26 cellular contexts compared by ENCODE assay signal in genomic region chr22:25143161-25144076, GRCh38. TPM values are rescaled to one million over a fixed set of nuclear protein-coding genes. Genes with fewer than 3 reads are reported as not detected.
A peak's percentile ranks its signal among the peaks of the same experiment; 100 is the strongest.
DNase-seq lines count a peak whose midpoint lies in the region; TF ChIP-seq lines count a peak whose summit lies in the region.
"Had no signal": no experiment of that assay in that cellular context is flagged by ENCODE, and none has a peak within 500 bp of the region (broad histone marks: within the 10 kb centered on the region; RNA-seq: fewer than 3 reads in every experiment).

No MANE protein-coding gene starts in this region.

- no peaks in the 10 kb centered on the region for H3K79me2 ChIP-seq in osteoblast (ENCODE audit: insufficient read depth, low read length)

- H3K27ac ChIP-seq in HEK293 (ENCODE audit: extremely low read depth, low read depth, low read length) (no peak overlapping the region), osteoblast (ENCODE audit: low read depth, low read length) (no peak overlapping the region)
- H3K27ac ChIP-seq: KMS-11, Peyer's patch had no signal

- POLR2A ChIA-PET in HEK293 (lab: Yijun Ruan, JAX) (no interaction called here), GM10248 (lab: Yijun Ruan, JAX) (no interaction called here)

- no peaks in the 10 kb centered on the region for H3K4me1 ChIP-seq in HEK293 (ENCODE audit: control insufficient read depth, insufficient read depth, low read length)
- H3K4me1 ChIP-seq in osteoblast (ENCODE audit: insufficient read depth, low read length): no peaks in the 10 kb centered on the region

- no peaks in the 10 kb centered on the region for H3K9me3 ChIP-seq in HEK293 (ENCODE audit: control insufficient read depth, insufficient read depth, low read depth, low read length)
- no peaks in the 10 kb centered on the region for H3K9me3 ChIP-seq in osteoblast (ENCODE audit: low read depth, low read length)
- H3K9me3 ChIP-seq: Peyer's patch, thoracic aorta had no signal

- DNase-seq in UCSD-AML1 (lab: John Stamatoyannopoulos, UW; ENCODE audit: unreplicated experiment) (peak; percentile 26), fibroblast of pulmonary artery (ENCODE audit: low read depth) (peak; percentile 29), pulmonary artery endothelial cell (ENCODE audit: low read depth, low spot score) (peak; percentile 32), middle frontal gyrus (ENCODE audit: extremely low spot score, low spot score) (no peak), GM10248 (ENCODE audit: extremely low spot score) (no peak), retina (no peak), osteoblast (ENCODE audit: insufficient read length, low spot score, missing footprints) (no peak)
- DNase-seq: activated CD8-positive, alpha-beta T cell treated with anti-CD3 and anti-CD28 coated beads, Interleukin-2, amount 10 ng/mL, durations not matched to agents 7 days and 5 days; activated effector memory CD4-positive, alpha-beta T cell treated with anti-CD3 and anti-CD28 coated beads, Interleukin-2, amount 50 U/mL, for 16 hours; CD4-positive, CD25-positive, alpha-beta regulatory T cell; DMS153; effector memory CD4-positive, alpha-beta T cell; NCI-H1694; NCI-H524 treated with DMSO at 0.1 percent for 48 hours; Peyer's patch; stimulated activated CD4-positive, alpha-beta T cell treated with anti-CD3 and anti-CD28 coated beads, Interleukin-12 subunit alpha, Interleukin-12 subunit beta, amount 100 ng/mL, for 4 hours; stimulated activated CD4-positive, alpha-beta T cell treated with anti-CD3 and anti-CD28 coated beads, Interleukin-4, amount 100 ng/mL, for 24 hours; stimulated activated naive CD4-positive, alpha-beta T cell; T-cell had no signal

- H2AFZ ChIP-seq in osteoblast (ENCODE audit: low read length): no peak overlapping the region

- no peaks in the 10 kb centered on the region for H3K36me3 ChIP-seq in HEK293 (ENCODE audit: control insufficient read depth in 2 of 2, insufficient read depth in 1 of 2, low read length in 2 of 2)
- H3K36me3 ChIP-seq in osteoblast (ENCODE audit: insufficient read depth, low read length): no peaks in the 10 kb centered on the region
- H3K36me3 ChIP-seq: Peyer's patch, thoracic aorta had no signal

- no peak overlapping the region for H3K4me2 ChIP-seq in osteoblast (ENCODE audit: insufficient read depth, low read length)
- H3K4me2 ChIP-seq: KMS-11 had no signal

- TF ChIP-seq CTCF in HEK293 (tag by site-specific recombination; IDR thresholded peaks at IDR 0.05) (no peak), fibroblast of pulmonary artery (IDR thresholded peaks at IDR 0.05; ENCODE audit: low read length, missing control alignments) (no peak), GM10248 (IDR thresholded peaks at IDR 0.05; ENCODE audit: control extremely low read depth, extremely low read depth, low read depth, missing control alignments) (no peak), osteoblast (IDR thresholded peaks at IDR 0.05; ENCODE audit: extremely low read depth, low read depth, low read length) (no peak)

- H4K20me1 ChIP-seq in osteoblast (ENCODE audit: insufficient read depth, low read length): peaks cover 13% of the 10 kb centered on the region

- CTCF ChIA-PET in HEK293 (lab: Yijun Ruan, JAX) (interaction anchor here (0.5 kb wide), 1 partner anchor 89 kb away, joined by 3 read pairs; no protein-coding TSS in a partner anchor), GM10248 (lab: Yijun Ruan, JAX) (no interaction called here)

- no peaks in the 10 kb centered on the region for H3K27me3 ChIP-seq in osteoblast (ENCODE audit: insufficient read depth, low read length)
- H3K27me3 ChIP-seq: Peyer's patch had no signal

- H3K4me3 ChIP-seq in HEK293 (ENCODE audit: low read depth, low read length) (no peak overlapping the region), fibroblast of pulmonary artery (replicated peaks; ENCODE audit: low read depth, low read length) (no peak overlapping the region), osteoblast (ENCODE audit: insufficient read depth, low read length) (no peak overlapping the region)
- H3K4me3 ChIP-seq: Peyer's patch, thoracic aorta had no signal

TF ChIP-seq in HEK293, 187 proteins besides CTCF, POLR2A, EP300 and RAD21:
- peak; percentile 87 for TF ChIP-seq ZNF768 (tag by site-specific recombination; IDR thresholded peaks at IDR 0.05)
- TF ChIP-seq ZNF560 (tag by site-specific recombination; IDR thresholded peaks at IDR 0.05; ENCODE audit: borderline replicate concordance): no peak
- TF ChIP-seq ZNF121 (tag by site-specific recombination; IDR thresholded peaks at IDR 0.05): peak; percentile 95
- TF ChIP-seq ZNF580 (tag by site-specific recombination; IDR thresholded peaks at IDR 0.05): 0 out of 2 replicates have a peak, but pooled peaks have one; percentile 43

RNA-seq across cellular contexts. Expression of gene CRYBB3, which starts 56.2 kb away (rescaled TPM):
- total RNA-seq in pulmonary artery endothelial cell (not detected in 2 replicates), osteoblast (not detected in 2 replicates)
- total RNA-seq: activated CD8-positive, alpha-beta T cell treated with anti-CD3 and anti-CD28 coated beads, Interleukin-2, amount 10 ng/mL, durations not matched to agents 7 days and 5 days; CD4-positive, CD25-positive, alpha-beta regulatory T cell; cerebellum; frontal cortex; G401; liver had no signal

Comparison
In these comparisons a context has a peak if more than half of its experiments do, and no peak if none do; other contexts are left out.
1. DNase-seq: peak in UCSD-AML1 (single experiment), fibroblast of pulmonary artery (single experiment) and pulmonary artery endothelial cell (single experiment); none in middle frontal gyrus (single experiment), GM10248 (single experiment), retina (single experiment) and osteoblast (single experiment).